Comparison of ENCODE assay signal across 27 cellular contexts in genomic region chr4:149322203-149322602, GRCh38.
"Had no signal": no experiment of that assay in that cellular context is flagged by ENCODE, and none has a peak within 500 bp of the region (broad histone marks: within the 10 kb centered on the region; RNA-seq: fewer than 3 reads in every experiment).

No MANE protein-coding gene starts in this region.

- H3K4me1 Mint-ChIP-seq: activated CD4-positive, alpha-beta T cell treated with anti-CD3 and anti-CD28 coated beads, Interleukin-2, amount 10 ng/mL, durations not matched to agents 24 days and 14 days; activated CD8-positive, alpha-beta memory T cell treated with anti-CD3 and anti-CD28 coated beads, Interleukin-2, amount 10 ng/mL, durations not matched to agents 7 days and 5 days; activated naive CD4-positive, alpha-beta T cell treated with anti-CD3 and anti-CD28 coated beads, Interleukin-2, amount 10 ng/mL, durations not matched to agents 7 days and 5 days; nephron progenitor cell had no signal

- ATAC-seq: activated CD4-positive, CD25-positive, alpha-beta regulatory T cell treated with anti-CD3 and anti-CD28 coated beads, Interleukin-2, amount 50 U/mL, for 24 hours; activated CD8-positive, alpha-beta memory T cell treated with anti-CD3 and anti-CD28 coated beads, Interleukin-2, amount 10 ng/mL, durations not matched to agents 7 days and 5 days; activated CD8-positive, alpha-beta T cell treated with anti-CD3 and anti-CD28 coated beads for 36 hours; gastrocnemius medialis; mucosa of descending colon; right cardiac atrium had no signal

- H3K9ac ChIP-seq: parathyroid adenoma had no signal

- H3K4me1 ChIP-seq: esophagus squamous epithelium, gastrocnemius medialis, parathyroid adenoma, stomach, suprapubic skin, tibial nerve had no signal

- H3K4me3 ChIP-seq: coronary artery, esophagus squamous epithelium, gastrocnemius medialis, mucosa of descending colon, stomach, suprapubic skin, tibial nerve had no signal

- H3K9me3 ChIP-seq: gastrocnemius medialis, suprapubic skin had no signal

- H3K36me3 ChIP-seq: esophagus squamous epithelium, gastrocnemius medialis, stomach, suprapubic skin, tibial nerve had no signal

- H3K27me3 Mint-ChIP-seq: activated CD4-positive, alpha-beta T cell treated with anti-CD3 and anti-CD28 coated beads, Interleukin-2, amount 10 ng/mL, durations not matched to agents 24 days and 14 days; activated CD8-positive, alpha-beta memory T cell treated with anti-CD3 and anti-CD28 coated beads, Interleukin-2, amount 10 ng/mL, durations not matched to agents 7 days and 5 days; activated CD8-positive, alpha-beta T cell treated with anti-CD3 and anti-CD28 coated beads for 36 hours; activated naive CD4-positive, alpha-beta T cell treated with anti-CD3 and anti-CD28 coated beads, Interleukin-2, amount 10 ng/mL, durations not matched to agents 7 days and 5 days had no signal

- DNase-seq: activated CD4-positive, alpha-beta T cell treated with anti-CD3 and anti-CD28 coated beads, Interleukin-2, amount 10 ng/mL, durations not matched to agents 24 days and 14 days; activated CD8-positive, alpha-beta memory T cell treated with anti-CD3 and anti-CD28 coated beads, Interleukin-2, amount 10 ng/mL, durations not matched to agents 7 days and 5 days; activated CD8-positive, alpha-beta T cell treated with anti-CD3 and anti-CD28 coated beads for 36 hours; activated effector memory CD4-positive, alpha-beta T cell treated with anti-CD3 and anti-CD28 coated beads, Interleukin-2, amount 50 U/mL, for 16 hours; activated naive CD4-positive, alpha-beta T cell treated with anti-CD3 and anti-CD28 coated beads, Interleukin-2, amount 10 ng/mL, durations not matched to agents 7 days and 5 days; activated T-cell treated with anti-CD3 and anti-CD28 coated beads for 4 hours; amygdala; cerebellar nuclear complex; esophagus squamous epithelium; gastrocnemius medialis; hippocampal formation; mesenchymal stem cell; mucosa of descending colon; nephron progenitor cell; nucleus accumbens; right cardiac atrium; stimulated activated CD4-positive, alpha-beta T cell treated with anti-CD3 and anti-CD28 coated beads, Interleukin-12 subunit alpha, Interleukin-12 subunit beta, amount 100 ng/mL, for 4 hours; stomach had no signal

- H3K27ac ChIP-seq: coronary artery, esophagus squamous epithelium, gastrocnemius medialis, parathyroid adenoma, stomach, suprapubic skin, tibial nerve, VCaP had no signal

- H3K4me3 Mint-ChIP-seq: activated CD4-positive, alpha-beta T cell treated with anti-CD3 and anti-CD28 coated beads, Interleukin-2, amount 10 ng/mL, durations not matched to agents 24 days and 14 days; activated CD8-positive, alpha-beta memory T cell treated with anti-CD3 and anti-CD28 coated beads, Interleukin-2, amount 10 ng/mL, durations not matched to agents 7 days and 5 days; activated CD8-positive, alpha-beta T cell treated with anti-CD3 and anti-CD28 coated beads for 36 hours; activated naive CD4-positive, alpha-beta T cell treated with anti-CD3 and anti-CD28 coated beads, Interleukin-2, amount 10 ng/mL, durations not matched to agents 7 days and 5 days; nephron progenitor cell had no signal

- FAIRE-seq: bronchial epithelial cell, islet of Langerhans, urothelium cell line had no signal

- H3K27ac Mint-ChIP-seq: activated CD4-positive, alpha-beta T cell treated with anti-CD3 and anti-CD28 coated beads, Interleukin-2, amount 10 ng/mL, durations not matched to agents 24 days and 14 days; activated CD8-positive, alpha-beta memory T cell treated with anti-CD3 and anti-CD28 coated beads, Interleukin-2, amount 10 ng/mL, durations not matched to agents 7 days and 5 days; activated CD8-positive, alpha-beta T cell treated with anti-CD3 and anti-CD28 coated beads for 36 hours; activated naive CD4-positive, alpha-beta T cell treated with anti-CD3 and anti-CD28 coated beads, Interleukin-2, amount 10 ng/mL, durations not matched to agents 7 days and 5 days; nephron progenitor cell had no signal

- H3K36me3 Mint-ChIP-seq: activated CD8-positive, alpha-beta memory T cell treated with anti-CD3 and anti-CD28 coated beads, Interleukin-2, amount 10 ng/mL, durations not matched to agents 7 days and 5 days; activated naive CD4-positive, alpha-beta T cell treated with anti-CD3 and anti-CD28 coated beads, Interleukin-2, amount 10 ng/mL, durations not matched to agents 7 days and 5 days had no signal

- H3K27me3 ChIP-seq: esophagus squamous epithelium, gastrocnemius medialis, stomach, suprapubic skin, tibial nerve had no signal
